16 cellular contexts compared by ENCODE assay signal in the genomic region with DNA sequence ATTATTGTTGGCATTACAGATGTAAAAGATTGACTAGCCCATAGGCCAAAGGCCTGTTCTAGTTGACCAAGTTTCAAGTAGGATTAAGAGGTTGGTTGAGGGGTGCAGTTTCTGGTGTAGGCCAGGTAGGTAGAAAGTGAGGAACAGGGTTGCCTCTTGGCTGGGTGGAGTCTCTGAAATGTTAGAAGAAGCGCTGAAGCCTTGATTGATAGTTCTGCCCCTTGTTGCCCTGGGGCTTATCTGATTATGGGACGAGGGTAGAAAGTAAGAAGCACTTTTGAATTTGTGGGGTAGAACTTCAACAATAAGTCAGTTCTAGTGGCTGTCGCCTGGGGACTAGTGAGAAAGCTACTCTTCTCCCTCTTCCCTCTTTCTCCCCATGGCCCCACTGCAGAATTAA. TPM values are rescaled to one million over a fixed set of nuclear protein-coding genes. Genes with fewer than 3 reads are reported as not detected.
DNase-seq lines count a peak whose midpoint lies in the region; ATAC-seq, FAIRE-seq and TF ChIP-seq lines count a peak whose summit lies in the region.
"Had no signal": no experiment of that assay in that cellular context is flagged by ENCODE, and none has a peak within 500 bp of the region (broad histone marks: within the 10 kb centered on the region; RNA-seq: fewer than 3 reads in every experiment).

No MANE protein-coding gene starts in this region.

- no TSS peak for BruUV-seq in mammary epithelial cell (replicated peaks; lab: Mats Ljungman, UMichigan)

- no peaks in the 10 kb centered on the region for H3K27me3 Mint-ChIP-seq in activated CD8-positive, alpha-beta T cell treated with anti-CD3 and anti-CD28 coated beads, Interleukin-2, amount 10 ng/mL, durations not matched to agents 7 days and 5 days (ENCODE audit: low read depth)

- H3K27ac ChIP-seq in breast epithelium (peak overlapping the region; percentile 68 to 82), mammary epithelial cell (ENCODE audit: insufficient read depth, low read depth, low read length) (no peak overlapping the region), layer of hippocampus (ENCODE audit: low read depth, low read length) (peak overlapping the region; percentile 13), suprapubic skin (peak overlapping the region; percentile 45), MM.1S (ENCODE audit: low read length) (no peak overlapping the region)
- H3K27ac ChIP-seq: HL-60, tibial artery had no signal

- H3K4me1 Mint-ChIP-seq in activated CD8-positive, alpha-beta T cell treated with anti-CD3 and anti-CD28 coated beads, Interleukin-2, amount 10 ng/mL, durations not matched to agents 7 days and 5 days (ENCODE audit: low read depth): peaks cover 63% of the 10 kb centered on the region

- H3K27ac Mint-ChIP-seq in activated CD8-positive, alpha-beta T cell treated with anti-CD3 and anti-CD28 coated beads, Interleukin-2, amount 10 ng/mL, durations not matched to agents 7 days and 5 days: peak overlapping the region; percentile 89

- H3K9ac ChIP-seq in mammary epithelial cell (ENCODE audit: insufficient read depth, low read length): no peak overlapping the region
- H3K9ac ChIP-seq in MM.1S (ENCODE audit: low read length): no peak overlapping the region

- H2AFZ ChIP-seq in mammary epithelial cell (ENCODE audit: low read depth, low read length): no peak overlapping the region
- no peak overlapping the region for H2AFZ ChIP-seq in MM.1S (ENCODE audit: low read length)

- peaks cover 8% of the 10 kb centered on the region for H3K36me3 Mint-ChIP-seq in activated CD8-positive, alpha-beta T cell treated with anti-CD3 and anti-CD28 coated beads, Interleukin-2, amount 10 ng/mL, durations not matched to agents 7 days and 5 days (ENCODE audit: low read depth)

- H3K4me2 ChIP-seq in mammary epithelial cell (ENCODE audit: insufficient read depth, low read depth, low read length): no peak overlapping the region
- H3K4me2 ChIP-seq in MM.1S (ENCODE audit: low read depth, low read length): no peak overlapping the region

- H3F3A ChIP-seq in MM.1S (ENCODE audit: insufficient read depth, low read length): peaks cover 2% of the 10 kb centered on the region; the same call in 1 of the 2 replicates

- no peaks in the 10 kb centered on the region for H3K27me3 ChIP-seq in breast epithelium
- no peaks in the 10 kb centered on the region for H3K27me3 ChIP-seq in mammary epithelial cell (ENCODE audit: insufficient read depth, low read length)
- no peaks in the 10 kb centered on the region for H3K27me3 ChIP-seq in layer of hippocampus (ENCODE audit: control insufficient read depth, insufficient read depth, low read length)
- no peaks in the 10 kb centered on the region for H3K27me3 ChIP-seq in suprapubic skin
- H3K27me3 ChIP-seq in MM.1S (replicated peaks; ENCODE audit: insufficient read depth, low read length): no peaks in the 10 kb centered on the region

- H3K4me3 ChIP-seq in breast epithelium: no peak overlapping the region
- H3K4me3 ChIP-seq in mammary epithelial cell (replicated peaks in 1 of 3; ENCODE audit: insufficient read depth in 1 of 3, low read depth in 2 of 3, low read length in 3 of 3): no peak overlapping the region
- H3K4me3 ChIP-seq in suprapubic skin: no peak overlapping the region
- no peak overlapping the region for H3K4me3 ChIP-seq in MM.1S (ENCODE audit: low read length)
- H3K4me3 ChIP-seq: tibial artery had no signal

- no peak for TF ChIP-seq EP300 in suprapubic skin (IDR thresholded peaks at IDR 0.05)

- intact Hi-C loops in breast epithelium (cut with DNase I; ENCODE audit: low total_unique reads): no loop called here
- intact Hi-C loops in mammary epithelial cell (cut with micrococcal nuclease): no loop called here

- 97% methylated on average over 3 of the region's 3 CpGs for WGBS in mammary epithelial cell (ENCODE audit: low coverage, missing lambda C conversion rate)
- WGBS in suprapubic skin: 77% methylated on average over 3 of the region's 3 CpGs

- H3K79me2 ChIP-seq in mammary epithelial cell (ENCODE audit: insufficient read depth, low read length) (no peaks in the 10 kb centered on the region), MM.1S (ENCODE audit: low read length) (no peaks in the 10 kb centered on the region)

- FAIRE-seq in GM19239 (lab: Jason Lieb, UNC): no peak

- in situ Hi-C loops in mammary epithelial cell (cut with MboI; ENCODE audit: low sequenced_read_pairs in 2 of 2): no loop called here

- no peaks in the 10 kb centered on the region for H3K9me3 Mint-ChIP-seq in activated CD8-positive, alpha-beta T cell treated with anti-CD3 and anti-CD28 coated beads, Interleukin-2, amount 10 ng/mL, durations not matched to agents 7 days and 5 days (ENCODE audit: insufficient read depth)

- TF ChIP-seq POLR2A in breast epithelium (IDR thresholded peaks at IDR 0.05): no peak
- no peak for TF ChIP-seq POLR2A in suprapubic skin (IDR thresholded peaks at IDR 0.05)

- H3K4me1 ChIP-seq in breast epithelium: no peaks in the 10 kb centered on the region
- peaks cover 5% of the 10 kb centered on the region for H3K4me1 ChIP-seq in mammary epithelial cell (ENCODE audit: insufficient read depth, low read length)
- H3K4me1 ChIP-seq in suprapubic skin: peaks cover 9% of the 10 kb centered on the region
- H3K4me1 ChIP-seq in MM.1S (ENCODE audit: low read length): peaks cover 12% of the 10 kb centered on the region
- H3K4me1 ChIP-seq: tibial artery had no signal

- TF ChIP-seq CTCF in breast epithelium (IDR thresholded peaks at IDR 0.05) (no peak), mammary epithelial cell (conservative IDR thresholded peaks at IDR 0.05 in 1 of 2, IDR thresholded peaks at IDR 0.05 in 1 of 2; ENCODE audit: extremely low read depth in 1 of 2, insufficient read depth in 1 of 2, low read depth in 1 of 2, low read length in 2 of 2) (no peak), suprapubic skin (IDR thresholded peaks at IDR 0.05) (no peak), MM.1S (IDR thresholded peaks at IDR 0.05; ENCODE audit: low read length) (no peak)

- DNase-seq in breast epithelium (ENCODE audit: low spot score in 2 of 2) (no peak), mammary epithelial cell (no peak), suprapubic skin (ENCODE audit: low spot score in 2 of 2) (no peak), MM.1S (no peak), GM19239 (ENCODE audit: insufficient read length, low spot score) (no peak)
- DNase-seq in activated CD8-positive, alpha-beta T cell treated with anti-CD3 and anti-CD28 coated beads, Interleukin-2, amount 10 ng/mL, durations not matched to agents 7 days and 5 days: no peak
- DNase-seq in activated effector memory CD4-positive, alpha-beta T cell treated with Interleukin-2 at 50 U/mL for 16 hours: no peak
- DNase-seq: Calu3, islet precursor cell, SIG-M5, tibial artery had no signal

- ATAC-seq in activated CD8-positive, alpha-beta T cell treated with anti-CD3 and anti-CD28 coated beads, Interleukin-2, amount 10 ng/mL, durations not matched to agents 7 days and 5 days: no peak

- CTCF ChIA-PET in mammary epithelial cell (lab: Charles Lee; ENCODE audit: low non-redundant PET): no interaction called here
- CTCF ChIA-PET in activated CD8-positive, alpha-beta T cell treated with anti-CD3 and anti-CD28 coated beads, Interleukin-2, amount 10 ng/mL, durations not matched to agents 7 days and 5 days (lab: Charles Lee): interaction anchor here (0.9 to 2.4 kb wide), 2 partner anchors 7 to 9 kb away, joined by 3 to 14 read pairs; no protein-coding TSS in a partner anchor

- no peaks in the 10 kb centered on the region for H3K9me3 ChIP-seq in breast epithelium
- H3K9me3 ChIP-seq in mammary epithelial cell (replicated peaks; ENCODE audit: insufficient read depth, low read length): no peaks in the 10 kb centered on the region
- no peaks in the 10 kb centered on the region for H3K9me3 ChIP-seq in suprapubic skin
- no peaks in the 10 kb centered on the region for H3K9me3 ChIP-seq in MM.1S (replicated peaks; ENCODE audit: insufficient read depth, low read length)
- H3K9me3 ChIP-seq: tibial artery had no signal

- no peaks in the 10 kb centered on the region for H3K36me3 ChIP-seq in breast epithelium
- no peaks in the 10 kb centered on the region for H3K36me3 ChIP-seq in mammary epithelial cell (ENCODE audit: insufficient read depth, low read length)
- no peaks in the 10 kb centered on the region for H3K36me3 ChIP-seq in suprapubic skin
- no peaks in the 10 kb centered on the region for H3K36me3 ChIP-seq in MM.1S (replicated peaks; ENCODE audit: insufficient read depth, low read length)
- H3K36me3 ChIP-seq: tibial artery had no signal

- dilution Hi-C loops in mammary epithelial cell (cut with HindIII; ENCODE audit: low sequenced_read_pairs): no loop called here

- no peak overlapping the region for H3K4me3 Mint-ChIP-seq in activated CD8-positive, alpha-beta T cell treated with anti-CD3 and anti-CD28 coated beads, Interleukin-2, amount 10 ng/mL, durations not matched to agents 7 days and 5 days

- no peaks in the 10 kb centered on the region for H3K9me2 ChIP-seq in MM.1S (replicated peaks; ENCODE audit: insufficient read depth, low read length)

- no peaks in the 10 kb centered on the region for H4K20me1 ChIP-seq in mammary epithelial cell (ENCODE audit: insufficient read depth, low read length)
- H4K20me1 ChIP-seq in MM.1S (ENCODE audit: insufficient read depth, low read length): no peaks in the 10 kb centered on the region

- POLR2A ChIA-PET in activated CD8-positive, alpha-beta T cell treated with anti-CD3 and anti-CD28 coated beads, Interleukin-2, amount 10 ng/mL, durations not matched to agents 7 days and 5 days (lab: Charles Lee): interaction anchor here (2.3 kb wide), 1 partner anchor 14 kb away, joined by 11 read pairs; a partner anchor contains a TSS

RNA-seq across cellular contexts. Expression of gene BCL6B, which starts 6.2 kb away (rescaled TPM):
- 1 to 10 TPM; 1.4 to 5.9 (median 4.1) TPM for total RNA-seq in breast epithelium
- not detected for total RNA-seq in mammary epithelial cell
- polyA plus RNA-seq in mammary epithelial cell: not detected
- not detected for polyA minus RNA-seq in mammary epithelial cell
- under 1 TPM; 0.47 to 0.63 TPM for total RNA-seq in activated CD8-positive, alpha-beta T cell treated with anti-CD3 and anti-CD28 coated beads, Interleukin-2, amount 10 ng/mL, durations not matched to agents 7 days and 5 days
- total RNA-seq in suprapubic skin: 1 to 10 TPM; 1.6 to 3.1 (median 1.8) TPM
- total RNA-seq: Calu3, LHCN-M2 had no signal

RNA-seq across cellular contexts. Expression of gene SLC16A13, which starts 6.7 kb away (rescaled TPM):
- total RNA-seq in breast epithelium: 1 to 10 TPM in 2 of 3 donors, under 1 TPM in 1; 0.32 to 3.5 (median 2.6) TPM
- 10 to 100 TPM in 1 of 2 donors, 1 to 10 TPM in 1; 2.7 to 11.9 TPM for total RNA-seq in mammary epithelial cell
- polyA plus RNA-seq in mammary epithelial cell: 10.1 TPM
- 12.4 TPM for polyA minus RNA-seq in mammary epithelial cell
- total RNA-seq in activated CD8-positive, alpha-beta T cell treated with anti-CD3 and anti-CD28 coated beads, Interleukin-2, amount 10 ng/mL, durations not matched to agents 7 days and 5 days: 10 to 100 TPM; 14.8 to 15.0 TPM
- total RNA-seq in suprapubic skin: 1 to 10 TPM; 1.5 to 4.9 (median 3.7) TPM

RNA-seq across cellular contexts. Expression of gene SLC16A11, which starts 14.8 kb away (rescaled TPM):
- 1 to 10 TPM in 2 of 3 donors, not detected in 1; 1.5 to 3.6 TPM for total RNA-seq in breast epithelium
- not detected for total RNA-seq in mammary epithelial cell
- polyA plus RNA-seq in mammary epithelial cell: not detected
- polyA minus RNA-seq in mammary epithelial cell: not detected
- total RNA-seq in activated CD8-positive, alpha-beta T cell treated with anti-CD3 and anti-CD28 coated beads, Interleukin-2, amount 10 ng/mL, durations not matched to agents 7 days and 5 days: under 1 TPM; 0.34 to 0.39 TPM
- 10 to 100 TPM in 1 of 4 donors, 1 to 10 TPM in 2, under 1 TPM in 1; 0.26 to 10.8 (median 5.5) TPM for total RNA-seq in suprapubic skin
- total RNA-seq: Calu3, cerebellum had no signal

RNA-seq across cellular contexts. Expression of gene RNASEK, which starts 16.7 kb away (rescaled TPM):
- total RNA-seq in breast epithelium: 100 to 1,000 TPM in 1 of 3 donors, 10 to 100 TPM in 2; 18.7 to 154 (median 93.4) TPM
- total RNA-seq in mammary epithelial cell: 100 to 1,000 TPM in 1 of 2 donors, 10 to 100 TPM in 1; 46.0 to 180 TPM
- 187 TPM for polyA plus RNA-seq in mammary epithelial cell
- polyA minus RNA-seq in mammary epithelial cell: 404 TPM
- 100 to 1,000 TPM; 104 to 116 TPM for total RNA-seq in activated CD8-positive, alpha-beta T cell treated with anti-CD3 and anti-CD28 coated beads, Interleukin-2, amount 10 ng/mL, durations not matched to agents 7 days and 5 days
- 100 to 1,000 TPM in 3 of 4 donors, 10 to 100 TPM in 1; 82.2 to 235 (median 219) TPM for total RNA-seq in suprapubic skin

RNA-seq across cellular contexts. Expression of gene ALOX12, which starts 33.2 kb away (rescaled TPM):
- total RNA-seq in breast epithelium (not detected), mammary epithelial cell (not detected), suprapubic skin (10 to 100 TPM in 3 of 4 donors, 1 to 10 TPM in 1; 9.8 to 34.4 (median 22.8) TPM)
- 0.53 TPM for polyA plus RNA-seq in mammary epithelial cell
- polyA minus RNA-seq in mammary epithelial cell: 3.7 TPM
- total RNA-seq in activated CD8-positive, alpha-beta T cell treated with anti-CD3 and anti-CD28 coated beads, Interleukin-2, amount 10 ng/mL, durations not matched to agents 7 days and 5 days: not detected
- total RNA-seq: Calu3, LHCN-M2, mucosa of gallbladder had no signal

Comparison
In these comparisons a context has a peak if more than half of its experiments do, and no peak if none do; other contexts are left out.
1. H3K27ac ChIP-seq: peak in breast epithelium (2 of 2), layer of hippocampus (single experiment) and suprapubic skin (single experiment); none in mammary epithelial cell (single experiment) and MM.1S (single experiment).